ENCODE assay signal across 9 cellular contexts in the genomic region with DNA sequence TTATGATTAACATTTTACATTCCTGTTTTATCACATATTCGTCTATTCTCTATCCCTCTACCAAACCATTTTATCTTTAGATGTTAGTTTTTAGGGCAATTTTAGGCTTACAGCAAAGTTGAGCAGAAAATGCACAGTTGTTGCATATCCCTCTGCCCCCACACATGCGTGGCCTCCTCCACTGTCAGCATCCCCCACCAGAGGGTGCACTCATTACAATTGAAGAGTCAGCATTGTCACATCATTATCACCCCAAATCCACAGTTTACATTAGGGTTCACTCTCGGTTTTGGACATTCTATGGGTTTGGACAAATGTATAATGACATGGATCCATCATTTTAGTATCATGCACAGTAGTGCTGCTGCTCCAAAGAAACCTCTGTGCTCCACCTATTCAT.
A peak's percentile ranks its signal among the peaks of the same experiment; 100 is the strongest.
DNase-seq lines count a peak whose midpoint lies in the region; ATAC-seq and TF ChIP-seq lines count a peak whose summit lies in the region.
"Had no signal": no experiment of that assay in that cellular context is flagged by ENCODE, and none has a peak within 500 bp of the region (broad histone marks: within the 10 kb centered on the region; RNA-seq: fewer than 3 reads in every experiment).

No MANE protein-coding gene starts in this region.

- no peak overlapping the region for H3K4me3 Mint-ChIP-seq in osteocyte (ENCODE audit: unreplicated experiment)

- H3K9ac ChIP-seq in SK-N-SH = no peak overlapping the region

- H3K9me3 ChIP-seq in SK-N-SH = 0 out of 2 replicates have a peak, but pooled peaks cover 8% of the 10 kb centered on the region

- H3K27me3 ChIP-seq in SK-N-SH (ENCODE audit: insufficient read depth) (no peaks in the 10 kb centered on the region), brain microvascular endothelial cell (replicated peaks) (no peaks in the 10 kb centered on the region)

- no peaks in the 10 kb centered on the region for H3K79me2 ChIP-seq in SK-N-SH (ENCODE audit: insufficient read depth)

- H3K9me2 ChIP-seq in SK-N-SH = no peaks in the 10 kb centered on the region

- ATAC-seq in SK-N-SH treated with all-trans-retinoic acid at 6 μM for 48 hours = no peak
- no peak for ATAC-seq in omental fat pad (ENCODE audit: low FRiP score)

- H3K4me3 ChIP-seq in SK-N-SH (ENCODE audit: low read depth in 2 of 2, low read length in 1 of 2) (no peak overlapping the region), brain microvascular endothelial cell (ENCODE audit: low read depth, low read length) (no peak overlapping the region)

- TF ChIP-seq CTCF in SK-N-SH (IDR thresholded peaks at IDR 0.05) = 0 out of 2 replicates have a peak, but pooled peaks have one; percentile 22
- TF ChIP-seq CTCF in brain microvascular endothelial cell (IDR thresholded peaks at IDR 0.05; ENCODE audit: low read depth, low read length, missing control alignments) = peak; percentile 64
- peak; percentile 37 for TF ChIP-seq CTCF in osteocyte (IDR thresholded peaks at IDR 0.05)
- no peak for TF ChIP-seq CTCF in omental fat pad (IDR thresholded peaks at IDR 0.05)

- CTCF ChIA-PET in SK-N-SH (lab: Yijun Ruan, JAX) = no interaction called here

- H3F3A ChIP-seq in SK-N-SH (replicated peaks; ENCODE audit: insufficient read depth) = no peaks in the 10 kb centered on the region

- H3K4me1 ChIP-seq in SK-N-SH (ENCODE audit: control insufficient read depth in 1 of 2, insufficient read depth in 2 of 2, low read depth in 1 of 2, low read length in 1 of 2) = no peaks in the 10 kb centered on the region

- no peak overlapping the region for H3K27ac ChIP-seq in SK-N-SH (ENCODE audit: low read depth in 2 of 2, low read length in 1 of 2)
- H3K27ac ChIP-seq in brain microvascular endothelial cell = no peak overlapping the region

- H3K27me3 Mint-ChIP-seq in osteocyte (ENCODE audit: unreplicated experiment) = peaks cover 31% of the 10 kb centered on the region

- DNase-seq in SK-N-SH (no peak), Kasumi-1 (lab: John Stamatoyannopoulos, UW) (peak; percentile 18 to 61), brain microvascular endothelial cell (no peak), osteocyte (ENCODE audit: extremely low spot score, unreplicated experiment) (peak; percentile 48), omental fat pad (ENCODE audit: low spot score) (no peak), AML-193 (lab: John Stamatoyannopoulos, UW) (no peak), SK-N-DZ (ENCODE audit: low spot score) (no peak)
- DNase-seq: NCI-H82 had no signal

- POLR2A ChIA-PET in SK-N-SH (lab: Yijun Ruan, JAX) = no interaction called here

- TF ChIP-seq EP300 in SK-N-SH (IDR thresholded peaks at IDR 0.05; ENCODE audit: borderline replicate concordance in 1 of 2, low read depth in 1 of 2, low read length in 1 of 2) = no peak

- TF ChIP-seq RAD21 in SK-N-SH (IDR thresholded peaks at IDR 0.05; ENCODE audit: low read length) = peak; percentile 44; the same call in 1 of the 2 replicates

- H3K27ac Mint-ChIP-seq in osteocyte (ENCODE audit: unreplicated experiment) = no peak overlapping the region

- peaks cover 5% of the 10 kb centered on the region for H3K36me3 Mint-ChIP-seq in osteocyte (ENCODE audit: unreplicated experiment)

- H3K4me2 ChIP-seq in SK-N-SH = no peak overlapping the region

- no peak overlapping the region for H2AFZ ChIP-seq in SK-N-SH (ENCODE audit: low read depth)

- 12% methylated on average over 3 of the region's 3 CpGs for WGBS in SK-N-SH (ENCODE audit: low lambda C conversion rate)

- H3K36me3 ChIP-seq in SK-N-SH (replicated peaks in 1 of 2; ENCODE audit: control insufficient read depth in 1 of 2, insufficient read depth in 2 of 2, low read length in 1 of 2) (no peaks in the 10 kb centered on the region), brain microvascular endothelial cell (replicated peaks) (no peaks in the 10 kb centered on the region)

- in situ Hi-C loops in brain microvascular endothelial cell (cut with HindIII; ENCODE audit: low pct_ligation_motif_present, low sequenced_read_pairs) = no loop called here

- peaks cover 42% of the 10 kb centered on the region for H3K9me3 Mint-ChIP-seq in osteocyte (ENCODE audit: unreplicated experiment)

- H3K4me1 Mint-ChIP-seq in osteocyte (ENCODE audit: unreplicated experiment) = no peaks in the 10 kb centered on the region

- no peaks in the 10 kb centered on the region for H4K20me1 ChIP-seq in SK-N-SH (ENCODE audit: insufficient read depth)

TF ChIP-seq in SK-N-SH, 30 proteins besides CTCF, POLR2A, EP300 and RAD21 (continues in another document):
- no peak for TF ChIP-seq RCOR1 (IDR thresholded peaks at IDR 0.05; ENCODE audit: low read length)
- TF ChIP-seq GATA2 (CRISPR knock-in tag; IDR thresholded peaks at IDR 0.05) = no peak
- no peak for TF ChIP-seq RXRA (IDR thresholded peaks at IDR 0.05; ENCODE audit: borderline replicate concordance, low read depth)
- no peak for TF ChIP-seq JUND (IDR thresholded peaks at IDR 0.05)
- TF ChIP-seq YY1 (IDR thresholded peaks at IDR 0.05; ENCODE audit: low read depth) = no peak
- no peak for TF ChIP-seq SMC3 (IDR thresholded peaks at IDR 0.05; ENCODE audit: low read depth, low read length)
- TF ChIP-seq ZBTB33 (IDR thresholded peaks at IDR 0.05; ENCODE audit: borderline replicate concordance, low read depth) = no peak
- no peak for TF ChIP-seq NRF1 (IDR thresholded peaks at IDR 0.05; ENCODE audit: low read depth, low read length)
- TF ChIP-seq MEF2A (IDR thresholded peaks at IDR 0.05; ENCODE audit: borderline replicate concordance, low read depth) = no peak
- no peak for TF ChIP-seq POLR2AphosphoS5 (IDR thresholded peaks at IDR 0.05; ENCODE audit: low read depth, low read length)
- no peak for TF ChIP-seq MAX (IDR thresholded peaks at IDR 0.05; ENCODE audit: low read depth)
- TF ChIP-seq SIN3A (IDR thresholded peaks at IDR 0.05; ENCODE audit: borderline replicate concordance, low read depth, low read length) = no peak
- TF ChIP-seq FOXM1 (IDR thresholded peaks at IDR 0.05; ENCODE audit: low read depth) = no peak

TF ChIP-seq in SK-N-SH treated with all-trans-retinoic acid at 6 μM for 48 hours, 23 proteins besides CTCF, POLR2A, EP300 and RAD21:
- TF ChIP-seq RARB (CRISPR knock-in tag; IDR thresholded peaks at IDR 0.05) (no peak), ZNF565 (CRISPR knock-in tag; conservative IDR thresholded peaks at IDR 0.05; ENCODE audit: low read depth) (no peak), TSHZ2 (CRISPR knock-in tag; IDR thresholded peaks at IDR 0.05) (no peak), ZNF8 (CRISPR knock-in tag; IDR thresholded peaks at IDR 0.05) (no peak), GLIS3 (CRISPR knock-in tag; IDR thresholded peaks at IDR 0.05) (no peak), BACH2 (CRISPR knock-in tag; IDR thresholded peaks at IDR 0.05; ENCODE audit: borderline replicate concordance) (no peak), ESRRG (CRISPR knock-in tag; IDR thresholded peaks at IDR 0.05) (no peak), ARNTL (CRISPR knock-in tag; IDR thresholded peaks at IDR 0.05; ENCODE audit: borderline replicate concordance, low read depth) (no peak), CSDC2 (CRISPR knock-in tag; IDR thresholded peaks at IDR 0.05) (no peak), TOX (CRISPR knock-in tag; IDR thresholded peaks at IDR 0.05; ENCODE audit: borderline replicate concordance) (no peak)
- TF ChIP-seq, protein P1, sequence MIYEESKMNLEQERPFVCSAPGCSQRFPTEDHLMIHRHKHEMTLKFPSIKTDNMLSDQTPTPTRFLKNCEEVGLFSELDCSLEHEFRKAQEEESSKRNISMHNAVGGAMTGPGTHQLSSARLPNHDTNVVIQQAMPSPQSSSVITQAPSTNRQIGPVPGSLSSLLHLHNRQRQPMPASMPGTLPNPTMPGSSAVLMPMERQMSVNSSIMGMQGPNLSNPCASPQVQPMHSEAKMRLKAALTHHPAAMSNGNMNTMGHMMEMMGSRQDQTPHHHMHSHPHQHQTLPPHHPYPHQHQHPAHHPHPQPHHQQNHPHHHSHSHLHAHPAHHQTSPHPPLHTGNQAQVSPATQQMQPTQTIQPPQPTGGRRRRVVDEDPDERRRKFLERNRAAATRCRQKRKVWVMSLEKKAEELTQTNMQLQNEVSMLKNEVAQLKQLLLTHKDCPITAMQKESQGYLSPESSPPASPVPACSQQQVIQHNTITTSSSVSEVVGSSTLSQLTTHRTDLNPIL (CRISPR knock-in tag; IDR thresholded peaks at IDR 0.05; ENCODE audit: low read depth) = no peak

Comparison
In these comparisons a context has a peak if more than half of its experiments do, and no peak if none do; other contexts are left out.
1. DNase-seq: peak in Kasumi-1 (2 of 2) and osteocyte (single experiment); none in SK-N-SH (single experiment), brain microvascular endothelial cell (single experiment), omental fat pad (single experiment), AML-193 (0 of 2) and SK-N-DZ (single experiment).
2. CTCF ChIP-seq: peak in SK-N-SH (single experiment), brain microvascular endothelial cell (single experiment) and osteocyte (single experiment); none in omental fat pad (0 of 3).